ENCODE assay signal across 26 cellular contexts in genomic region chr5:156421798-156422197, GRCh38.
"Had no signal": no experiment of that assay in that cellular context is flagged by ENCODE, and none has a peak within 500 bp of the region (broad histone marks: within the 10 kb centered on the region; RNA-seq: fewer than 3 reads in every experiment).

No MANE protein-coding gene starts in this region.

- H3K4me1 Mint-ChIP-seq: activated CD4-positive, alpha-beta T cell treated with anti-CD3 and anti-CD28 coated beads for 36 hours; activated CD4-positive, alpha-beta T cell treated with anti-CD3 and anti-CD28 coated beads, Interleukin-2, amount 10 ng/mL, durations not matched to agents 7 days and 5 days; activated naive CD4-positive, alpha-beta T cell treated with anti-CD3 and anti-CD28 coated beads, Interleukin-2, amount 10 ng/mL, durations not matched to agents 7 days and 5 days; activated naive CD8-positive, alpha-beta T cell treated with anti-CD3 and anti-CD28 coated beads, Interleukin-2, amount 50 U/mL, for 24 hours; IgD-negative memory B cell had no signal

- H3K9me3 Mint-ChIP-seq: activated CD4-positive, alpha-beta T cell treated with anti-CD3 and anti-CD28 coated beads, Interleukin-2, amount 10 ng/mL, durations not matched to agents 7 days and 5 days; activated naive CD4-positive, alpha-beta T cell treated with anti-CD3 and anti-CD28 coated beads, Interleukin-2, amount 10 ng/mL, durations not matched to agents 7 days and 5 days; activated naive CD8-positive, alpha-beta T cell treated with anti-CD3 and anti-CD28 coated beads, Interleukin-2, amount 50 U/mL, for 24 hours; IgD-negative memory B cell; T-helper 1 cell treated with Interleukin-12 subunit alpha and Interleukin-12 subunit beta and Interleukin-4 antibody, amounts not matched to agents 30 μg/mL and 1 μg/mL, for 36 hours; T-helper 2 cell treated with Interferon-gamma antibody and Interleukin-4, amounts not matched to agents 5 μg/mL and 100 μg/mL, for 36 hours had no signal

- H3K4me3 Mint-ChIP-seq: activated CD4-positive, alpha-beta T cell treated with anti-CD3 and anti-CD28 coated beads for 36 hours; activated CD4-positive, alpha-beta T cell treated with anti-CD3 and anti-CD28 coated beads, Interleukin-2, amount 10 ng/mL, durations not matched to agents 7 days and 5 days; activated naive CD4-positive, alpha-beta T cell treated with anti-CD3 and anti-CD28 coated beads, Interleukin-2, amount 10 ng/mL, durations not matched to agents 7 days and 5 days; activated naive CD8-positive, alpha-beta T cell; activated naive CD8-positive, alpha-beta T cell treated with anti-CD3 and anti-CD28 coated beads, Interleukin-2, amount 50 U/mL, for 24 hours; activated T-cell treated with anti-CD3 and anti-CD28 coated beads, Interleukin-2, amount 50 U/mL, for 4 hours; brain; IgD-negative memory B cell; T-helper 1 cell treated with Interleukin-12 subunit alpha and Interleukin-12 subunit beta and Interleukin-4 antibody, amounts not matched to agents 30 μg/mL and 1 μg/mL, for 36 hours; T-helper 2 cell treated with Interferon-gamma antibody and Interleukin-4, amounts not matched to agents 5 μg/mL and 100 μg/mL, for 36 hours had no signal

- DNase-seq: activated CD4-positive, alpha-beta T cell treated with anti-CD3 and anti-CD28 coated beads for 36 hours; activated CD4-positive, alpha-beta T cell treated with anti-CD3 and anti-CD28 coated beads, Interleukin-2, amount 10 ng/mL, durations not matched to agents 7 days and 5 days; activated CD4-positive, alpha-beta T cell treated with anti-CD3 and anti-CD28 coated beads, Interleukin-2, amount 50 U/mL, for 48 hours; activated CD8-positive, alpha-beta memory T cell treated with anti-CD3 and anti-CD28 coated beads, Interleukin-2, amount 50 U/mL, for 4 hours; activated effector memory CD4-positive, alpha-beta T cell treated with Interleukin-2 at 50 U/mL for 16 hours; activated naive CD4-positive, alpha-beta T cell treated with anti-CD3 and anti-CD28 coated beads, Interleukin-2, amount 10 ng/mL, durations not matched to agents 7 days and 5 days; activated naive CD8-positive, alpha-beta T cell treated with anti-CD3 and anti-CD28 coated beads, Interleukin-2, amount 50 U/mL, for 24 hours; activated T-cell treated with anti-CD3 and anti-CD28 coated beads for 4 hours; activated T-cell treated with anti-CD3 and anti-CD28 coated beads, Interleukin-2, amount 50 U/mL, for 4 hours; anterior cingulate cortex; Karpas-422; KBM-7; NCI-H1105; NCI-H1417 treated with DMSO at 0.1 percent for 48 hours; NCI-H187 treated with DMSO at 0.1 percent for 48 hours; NCI-H2081; NCI-H2171 treated with DMSO at 0.1 percent for 48 hours; NCI-H345; NCI-H524 treated with DMSO at 0.1 percent for 48 hours had no signal

- H3K27ac Mint-ChIP-seq: activated CD4-positive, alpha-beta T cell treated with anti-CD3 and anti-CD28 coated beads for 36 hours; activated CD4-positive, alpha-beta T cell treated with anti-CD3 and anti-CD28 coated beads, Interleukin-2, amount 10 ng/mL, durations not matched to agents 7 days and 5 days; activated naive CD8-positive, alpha-beta T cell; activated naive CD8-positive, alpha-beta T cell treated with anti-CD3 and anti-CD28 coated beads, Interleukin-2, amount 50 U/mL, for 24 hours; brain; IgD-negative memory B cell; T-helper 1 cell treated with Interleukin-12 subunit alpha and Interleukin-12 subunit beta and Interleukin-4 antibody, amounts not matched to agents 30 μg/mL and 1 μg/mL, for 36 hours; T-helper 2 cell treated with Interferon-gamma antibody and Interleukin-4, amounts not matched to agents 5 μg/mL and 100 μg/mL, for 36 hours had no signal

- ATAC-seq: activated CD4-positive, alpha-beta T cell treated with anti-CD3 and anti-CD28 coated beads for 36 hours; activated CD4-positive, CD25-positive, alpha-beta regulatory T cell treated with anti-CD3 and anti-CD28 coated beads, Interleukin-2, amount 50 U/mL, for 24 hours; activated naive CD8-positive, alpha-beta T cell treated with anti-CD3 and anti-CD28 coated beads, Interleukin-2, amount 50 U/mL, for 24 hours; activated T-cell treated with anti-CD3 and anti-CD28 coated beads, Interleukin-2, amount 50 U/mL, for 4 hours; Panc1 had no signal

- H3K36me3 Mint-ChIP-seq: activated naive CD4-positive, alpha-beta T cell treated with anti-CD3 and anti-CD28 coated beads, Interleukin-2, amount 10 ng/mL, durations not matched to agents 7 days and 5 days; activated naive CD8-positive, alpha-beta T cell; IgD-negative memory B cell had no signal
